ENCODE assay signal across 16 cellular contexts in genomic region chr12:61538951-61539350, GRCh38.
DNase-seq lines count a peak whose midpoint lies in the region; ATAC-seq and TF ChIP-seq lines count a peak whose summit lies in the region.
"Had no signal": no experiment of that assay in that cellular context is flagged by ENCODE, and none has a peak within 500 bp of the region (broad histone marks: within the 10 kb centered on the region; RNA-seq: fewer than 3 reads in every experiment).

No MANE protein-coding gene starts in this region.

- H3F3A ChIP-seq in PC-9 (ENCODE audit: insufficient read depth, low read depth), result no peaks in the 10 kb centered on the region

- 0 out of 2 replicates have a peak, but pooled peaks have one; percentile 31 for TF ChIP-seq CTCF in PC-9 (conservative IDR thresholded peaks at IDR 0.05)
- peak; percentile 64 for TF ChIP-seq CTCF in foreskin keratinocyte (conservative IDR thresholded peaks at IDR 0.05)
- TF ChIP-seq CTCF in mesothelial cell of epicardium (IDR thresholded peaks at IDR 0.05; ENCODE audit: unreplicated experiment), result no peak

- DNase-seq in COLO829 (ENCODE audit: low spot score) (peak; percentile 28), HT1080 (ENCODE audit: low read depth) (peak; percentile 8), PC-9 (no peak), foreskin keratinocyte (peak in 1 of 2 donors; percentile 20), NCI-H1694 treated with DMSO at 0.1 percent for 48 hours (lab: John Stamatoyannopoulos, UW) (no peak), mesothelial cell of epicardium (ENCODE audit: low spot score in 2 of 2, unreplicated experiment in 2 of 2) (no peak), immature natural killer cell (no peak)
- DNase-seq: C1 segment of cervical spinal cord; heart right ventricle; MG63; NCI-H2171 treated with DMSO at 0.1 percent for 48 hours; sigmoid colon; stimulated activated naive CD4-positive, alpha-beta T cell had no signal

- no peaks in the 10 kb centered on the region for H3K9me2 ChIP-seq in PC-9 (ENCODE audit: insufficient read depth)

- H3K4me1 Mint-ChIP-seq in mesothelial cell of epicardium, result no peaks in the 10 kb centered on the region
- no peaks in the 10 kb centered on the region for H3K4me1 Mint-ChIP-seq in immature natural killer cell
- H3K4me1 Mint-ChIP-seq: activated naive CD4-positive, alpha-beta T cell treated with anti-CD3 and anti-CD28 coated beads, Interleukin-2, amount 50 U/mL, for 24 hours had no signal

- intact Hi-C loops in PC-9 (cut with micrococcal nuclease; ENCODE audit: unreplicated experiment), result no loop called here

- H3K4me3 ChIP-seq in PC-9, result no peak overlapping the region
- H3K4me3 ChIP-seq: heart right ventricle, MG63, sigmoid colon had no signal

- no peaks in the 10 kb centered on the region for H3K27me3 Mint-ChIP-seq in mesothelial cell of epicardium (ENCODE audit: low read depth)
- peaks cover 0 to 4% (median 0%) of the 10 kb centered on the region in 3 donors for H3K27me3 Mint-ChIP-seq in immature natural killer cell (ENCODE audit: low read depth in 3 of 3)
- H3K27me3 Mint-ChIP-seq: activated naive CD4-positive, alpha-beta T cell treated with anti-CD3 and anti-CD28 coated beads, Interleukin-2, amount 50 U/mL, for 24 hours had no signal

- H4K20me1 ChIP-seq in PC-9 (ENCODE audit: insufficient read depth), result no peaks in the 10 kb centered on the region

- ATAC-seq in foreskin keratinocyte, result no peak
- ATAC-seq in GM19467 (IDR thresholded peaks at IDR 0.05; ENCODE audit: unreplicated experiment), result no peak
- ATAC-seq: heart right ventricle had no signal

- no peaks in the 10 kb centered on the region for H3K36me3 ChIP-seq in PC-9 (ENCODE audit: low read depth)
- H3K36me3 ChIP-seq: heart right ventricle, MG63, sigmoid colon had no signal

- H3K4me1 ChIP-seq in PC-9 (replicated peaks; ENCODE audit: insufficient read depth) (no peaks in the 10 kb centered on the region), foreskin keratinocyte (peaks cover 3% of the 10 kb centered on the region)
- H3K4me1 ChIP-seq: heart right ventricle, sigmoid colon had no signal

- no peak overlapping the region for H3K27ac ChIP-seq in PC-9
- H3K27ac ChIP-seq in foreskin keratinocyte, result no peak overlapping the region
- H3K27ac ChIP-seq: heart right ventricle, RWPE1, sigmoid colon had no signal

- H3K36me3 Mint-ChIP-seq in mesothelial cell of epicardium, result no peaks in the 10 kb centered on the region
- H3K36me3 Mint-ChIP-seq in immature natural killer cell, result no peaks in the 10 kb centered on the region
- H3K36me3 Mint-ChIP-seq: activated naive CD4-positive, alpha-beta T cell treated with anti-CD3 and anti-CD28 coated beads, Interleukin-2, amount 50 U/mL, for 24 hours had no signal

- H3K4me2 ChIP-seq in PC-9, result no peak overlapping the region

- no peaks in the 10 kb centered on the region for H3K79me2 ChIP-seq in PC-9 (ENCODE audit: low read depth)

- H3K27ac Mint-ChIP-seq in mesothelial cell of epicardium (no peak overlapping the region), immature natural killer cell (no peak overlapping the region)
- H3K27ac Mint-ChIP-seq: activated naive CD4-positive, alpha-beta T cell treated with anti-CD3 and anti-CD28 coated beads, Interleukin-2, amount 50 U/mL, for 24 hours had no signal

- POLR2A ChIA-PET in PC-9 (lab: Charles Lee; ENCODE audit: unreplicated experiment), result no interaction called here

- no peaks in the 10 kb centered on the region for H3K9me3 ChIP-seq in PC-9 (ENCODE audit: insufficient read depth, low read depth)
- H3K9me3 ChIP-seq: heart right ventricle, MG63, sigmoid colon had no signal

- H3K27me3 ChIP-seq in PC-9 (ENCODE audit: insufficient read depth, low read depth) (no peaks in the 10 kb centered on the region), foreskin keratinocyte (no peaks in the 10 kb centered on the region)
- H3K27me3 ChIP-seq: heart right ventricle, MG63, sigmoid colon had no signal

- CTCF ChIA-PET in PC-9 (lab: Charles Lee), result no interaction called here

- no peaks in the 10 kb centered on the region for H3K9me3 Mint-ChIP-seq in mesothelial cell of epicardium
- peaks cover under 1 to 39% (median 9%) of the 10 kb centered on the region in 6 donors for H3K9me3 Mint-ChIP-seq in immature natural killer cell
- H3K9me3 Mint-ChIP-seq: activated naive CD4-positive, alpha-beta T cell treated with anti-CD3 and anti-CD28 coated beads, Interleukin-2, amount 50 U/mL, for 24 hours had no signal

- no peak overlapping the region for H3K4me3 Mint-ChIP-seq in mesothelial cell of epicardium
- no peak overlapping the region for H3K4me3 Mint-ChIP-seq in immature natural killer cell
- H3K4me3 Mint-ChIP-seq: activated naive CD4-positive, alpha-beta T cell treated with anti-CD3 and anti-CD28 coated beads, Interleukin-2, amount 50 U/mL, for 24 hours had no signal

- no TSS peak for BruUV-seq in PC-9 (replicated peaks; lab: Mats Ljungman, UMichigan)

- no peak overlapping the region for H2AFZ ChIP-seq in PC-9

Comparison
In these comparisons a context has a peak if more than half of its experiments do, and no peak if none do; other contexts are left out.
1. DNase-seq: peak in COLO829 (single experiment) and HT1080 (single experiment); none in PC-9 (0 of 2), NCI-H1694 treated with DMSO at 0.1 percent for 48 hours (single experiment), mesothelial cell of epicardium (0 of 2) and immature natural killer cell (0 of 3).